ENCODE assay signal across 8 cellular contexts in genomic region chr16:68528686-68529379, GRCh38. TPM values are rescaled to one million over a fixed set of nuclear protein-coding genes. Genes with fewer than 3 reads are reported as not detected.
A peak's percentile ranks its signal among the peaks of the same experiment; 100 is the strongest.
DNase-seq lines count a peak whose midpoint lies in the region; ATAC-seq lines count a peak whose summit lies in the region.

No MANE protein-coding gene starts in this region.

- H3K36me3 ChIP-seq in GM23248 (ENCODE audit: low read depth) (no peaks in the 10 kb centered on the region), MG63 (no peaks in the 10 kb centered on the region), subcutaneous abdominal adipose tissue (ENCODE audit: control insufficient read depth in 5 of 5, insufficient read depth in 5 of 5, low read length in 5 of 5) (no peaks in the 10 kb centered on the region)

- H4K20me1 ChIP-seq in GM23248 (ENCODE audit: insufficient read depth) = no peaks in the 10 kb centered on the region

- in situ Hi-C loops in GM23248 (cut with MboI) = loop anchor here (10.0 kb wide), 1 partner anchor 586 kb away; no protein-coding TSS in a partner anchor

- H3K4me1 ChIP-seq in GM23248 (ENCODE audit: insufficient read depth) (0 out of 2 replicates have a peak, but pooled peaks cover 6% of the 10 kb centered on the region), subcutaneous abdominal adipose tissue (ENCODE audit: control insufficient read depth in 5 of 5, insufficient read depth in 5 of 5, low read length in 5 of 5) (peaks cover 0 to 24% (median 22%) of the 10 kb centered on the region in 5 donors)

- no peaks in the 10 kb centered on the region for H3K9me3 ChIP-seq in GM23248 (ENCODE audit: low read depth)
- no peaks in the 10 kb centered on the region for H3K9me3 ChIP-seq in MG63
- H3K9me3 ChIP-seq in subcutaneous abdominal adipose tissue (ENCODE audit: control insufficient read depth in 5 of 5, low read length in 5 of 5) = no peaks in the 10 kb centered on the region

- H3K27ac Mint-ChIP-seq in activated T-helper 17 cell treated with anti-CD3 and anti-CD28 coated beads, Interleukin-2, amount 50 U/mL, for 72 hours = peak overlapping the region; percentile 20

- H3K79me2 ChIP-seq in GM23248 (ENCODE audit: insufficient read depth) = no peaks in the 10 kb centered on the region

- H3K9me3 Mint-ChIP-seq in activated T-helper 17 cell treated with anti-CD3 and anti-CD28 coated beads, Interleukin-2, amount 50 U/mL, for 72 hours = no peaks in the 10 kb centered on the region

- no peaks in the 10 kb centered on the region for H3K27me3 Mint-ChIP-seq in activated T-helper 17 cell treated with anti-CD3 and anti-CD28 coated beads, Interleukin-2, amount 50 U/mL, for 72 hours

- H3K9ac ChIP-seq in GM23248 (no peak overlapping the region), subcutaneous abdominal adipose tissue (ENCODE audit: low read length in 5 of 5) (peak overlapping the region in 1 of 5 donors; percentile 59)

- H3K4me1 Mint-ChIP-seq in activated T-helper 17 cell treated with anti-CD3 and anti-CD28 coated beads, Interleukin-2, amount 50 U/mL, for 72 hours = peaks cover 10% of the 10 kb centered on the region

- H3K4me3 Mint-ChIP-seq in activated T-helper 17 cell treated with anti-CD3 and anti-CD28 coated beads, Interleukin-2, amount 50 U/mL, for 72 hours = peak overlapping the region; percentile 95

- 6 to 7% methylated on average over 28 to 29 of the region's 29 CpGs for WGBS in GM23248 (ENCODE audit: low coverage in 1 of 2, low lambda C conversion rate in 2 of 2, missing lambda C conversion rate in 2 of 2), 2 experiments

- H3K27me3 ChIP-seq in GM23248 (replicated peaks; ENCODE audit: insufficient read depth) (no peaks in the 10 kb centered on the region), MG63 (no peaks in the 10 kb centered on the region), subcutaneous abdominal adipose tissue (ENCODE audit: control insufficient read depth in 5 of 5, insufficient read depth in 4 of 5, low read length in 5 of 5) (no peaks in the 10 kb centered on the region)

- H3K4me3 ChIP-seq in GM23248 (peak overlapping the region; percentile 56), MG63 (no peak overlapping the region), subcutaneous abdominal adipose tissue (ENCODE audit: low read depth in 1 of 5, low read length in 5 of 5) (peak overlapping the region; percentile 35 to 59 (median 50))

- no peaks in the 10 kb centered on the region for H3F3A ChIP-seq in GM23248 (ENCODE audit: insufficient read depth)

- H3K4me2 ChIP-seq in GM23248 (ENCODE audit: unreplicated experiment) = peak overlapping the region; percentile 71

- no peaks in the 10 kb centered on the region for H3K9me2 ChIP-seq in GM23248 (ENCODE audit: insufficient read depth)

- DNase-seq in D341Med (ENCODE audit: low spot score) (peak; percentile 85), GM23248 (peak; percentile 86), MG63 (peak; percentile 53), RPMI8226 (peak; percentile 93), fibroblast of the conjunctiva (ENCODE audit: low read depth) (peak; percentile 62), nucleus accumbens (lab: John Stamatoyannopoulos, UW) (peak; percentile 15 to 94 (median 77))

- H2AFZ ChIP-seq in GM23248 = peak overlapping the region; percentile 98

- peak; percentile 85 for ATAC-seq in activated T-helper 17 cell treated with anti-CD3 and anti-CD28 coated beads, Interleukin-2, amount 50 U/mL, for 72 hours (replicated peaks)

- peaks cover 2% of the 10 kb centered on the region for H3K36me3 Mint-ChIP-seq in activated T-helper 17 cell treated with anti-CD3 and anti-CD28 coated beads, Interleukin-2, amount 50 U/mL, for 72 hours (ENCODE audit: low read depth)

- no peak overlapping the region for H3K27ac ChIP-seq in GM23248
- H3K27ac ChIP-seq in subcutaneous abdominal adipose tissue (ENCODE audit: low read depth, low read length) = no peak overlapping the region

RNA-seq across cellular contexts. Expression of gene ZFP90, which starts 10.3 kb away (rescaled TPM):
- 20.6 and 52.4 TPM in 2 replicates for total RNA-seq in GM23248 (2014; rRNA removed; shearing (Covaris generic))
- 11.9 and 15.6 TPM in 2 replicates for polyA plus RNA-seq in GM23248 (2016; fragmentation: Nextera tagmentation; extraction: Ambion mirVana)
- 2.8 and 6.3 TPM in 2 replicates for total RNA-seq in MG63 (2014; rRNA removed; shearing (Covaris generic); ENCODE audit: low replicate concordance)
- 10 to 100 TPM; 26.5 to 30.5 TPM for total RNA-seq in activated T-helper 17 cell treated with anti-CD3 and anti-CD28 coated beads, Interleukin-2, amount 50 U/mL, for 72 hours
